ENCODE assay signal across 1 cellular context in genomic region chr20:23200413-23200812, GRCh38.
TF ChIP-seq lines count a peak whose summit lies in the region.

No MANE protein-coding gene starts in this region.

TF ChIP-seq in H1, 55 proteins besides CTCF, POLR2A, EP300 and RAD21:
- TF ChIP-seq ATF2 (IDR thresholded peaks at IDR 0.05; ENCODE audit: low read length) = no peak
- TF ChIP-seq JUND (IDR thresholded peaks at IDR 0.05; ENCODE audit: low read length) = no peak
- TF ChIP-seq YY1 (IDR thresholded peaks at IDR 0.05; ENCODE audit: low read depth, low read length) = no peak
- TF ChIP-seq PHF8 (conservative IDR thresholded peaks at IDR 0.05; ENCODE audit: low read depth, low read length) = no peak
- TF ChIP-seq POU5F1 (IDR thresholded peaks at IDR 0.05; ENCODE audit: low read depth, low read length) = no peak
- no peak for TF ChIP-seq CHD2 (IDR thresholded peaks at IDR 0.05; ENCODE audit: low read length)
- no peak for TF ChIP-seq ATF3 (IDR thresholded peaks at IDR 0.05; ENCODE audit: insufficient read depth, low read depth, low read length)
- no peak for TF ChIP-seq KDM4A (IDR thresholded peaks at IDR 0.05; ENCODE audit: low read depth, low read length, severe bottlenecking)
- TF ChIP-seq KDM1A (IDR thresholded peaks at IDR 0.05; ENCODE audit: borderline replicate concordance, low read length) = no peak
- no peak for TF ChIP-seq CEBPB (IDR thresholded peaks at IDR 0.05; ENCODE audit: low read depth, low read length)
- no peak for TF ChIP-seq NANOG (IDR thresholded peaks at IDR 0.05; ENCODE audit: insufficient read depth, low read depth, low read length, poor library complexity, severe bottlenecking)
- TF ChIP-seq BRCA1 (IDR thresholded peaks at IDR 0.05; ENCODE audit: low read depth, low read length) = no peak
- TF ChIP-seq JUN (IDR thresholded peaks at IDR 0.05; ENCODE audit: low read depth, low read length) = no peak
- no peak for TF ChIP-seq RNF2 (IDR thresholded peaks at IDR 0.05; ENCODE audit: borderline replicate concordance, low read depth, low read length, missing control alignments, poor library complexity, severe bottlenecking)
- TF ChIP-seq E2F6 (IDR thresholded peaks at IDR 0.05) = no peak
- TF ChIP-seq HDAC2 (IDR thresholded peaks at IDR 0.05; ENCODE audit: borderline replicate concordance in 1 of 2, low read depth in 2 of 2, low read length in 2 of 2) = no peak
- no peak for TF ChIP-seq SP4 (IDR thresholded peaks at IDR 0.05; ENCODE audit: low read length)
- no peak for TF ChIP-seq CREB1 (IDR thresholded peaks at IDR 0.05)
